Comparison of ENCODE assay signal across 16 cellular contexts in the genomic region with DNA sequence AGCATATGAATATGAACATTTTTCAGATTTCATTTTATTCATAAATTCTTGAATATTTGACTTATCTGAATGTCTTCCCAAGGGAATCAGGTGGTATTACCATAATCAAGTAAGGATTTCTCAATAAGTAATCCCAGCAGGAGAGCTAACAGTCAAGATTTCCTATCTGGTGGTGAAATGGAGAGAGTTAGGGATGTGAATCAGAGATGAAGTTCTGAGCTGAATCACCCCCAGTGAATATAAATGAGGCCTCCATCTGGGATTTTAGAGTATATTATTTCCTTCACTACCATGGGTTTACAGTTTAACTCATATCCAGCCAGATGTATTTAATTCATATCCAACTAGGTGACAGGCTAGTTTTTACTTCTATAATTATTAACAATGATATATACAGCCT.
DNase-seq lines count a peak whose midpoint lies in the region; ATAC-seq and TF ChIP-seq lines count a peak whose summit lies in the region.
"Had no signal": no experiment of that assay in that cellular context is flagged by ENCODE, and none has a peak within 500 bp of the region (broad histone marks: within the 10 kb centered on the region; RNA-seq: fewer than 3 reads in every experiment).

No MANE protein-coding gene starts in this region.

- H3K27ac ChIP-seq in neural cell (ENCODE audit: low read length) (peak overlapping the region; percentile 44), ascending aorta (no peak overlapping the region)
- H3K27ac ChIP-seq: pancreas had no signal

- DNase-seq in Daoy (ENCODE audit: low read depth) (peak; percentile 25), RKO (ENCODE audit: low spot score) (peak; percentile 48), epithelial cell of esophagus (ENCODE audit: low read depth) (peak; percentile 62), activated gamma-delta T cell (lab: John Stamatoyannopoulos, UW) (no peak), ascending aorta (ENCODE audit: low spot score in 2 of 2) (no peak), epidermal melanocyte (ENCODE audit: insufficient read length, low spot score) (no peak)
- DNase-seq: amniotic stem cell; NCI-H2107; pancreas; stimulated activated CD4-positive, alpha-beta T cell treated with anti-CD3 and anti-CD28 coated beads, Interleukin-4, amount 100 ng/mL, for 4 hours had no signal

- TF ChIP-seq RAD21 in neural cell (conservative IDR thresholded peaks at IDR 0.05), result no peak

- no peak overlapping the region for H3K4me3 ChIP-seq in epithelial cell of esophagus (ENCODE audit: low read length)
- no peak overlapping the region for H3K4me3 ChIP-seq in neural cell (ENCODE audit: low read length)
- no peak overlapping the region for H3K4me3 ChIP-seq in ascending aorta
- H3K4me3 ChIP-seq: pancreas had no signal

- H3F3A ChIP-seq in neural cell (ENCODE audit: insufficient read depth, low read length, poor library complexity, severe bottlenecking), result no peaks in the 10 kb centered on the region

- TF ChIP-seq CTCF in epithelial cell of esophagus (IDR thresholded peaks at IDR 0.05; ENCODE audit: insufficient read depth, low read depth, low read length, missing control alignments), result no peak
- no peak for TF ChIP-seq CTCF in neural cell (IDR thresholded peaks at IDR 0.05; ENCODE audit: poor library complexity, severe bottlenecking)
- no peak for TF ChIP-seq CTCF in ascending aorta (IDR thresholded peaks at IDR 0.05)

- H3K4me2 ChIP-seq in neural cell (ENCODE audit: low read length), result no peak overlapping the region

- no peak for ATAC-seq in HG03354 (IDR thresholded peaks at IDR 0.05; ENCODE audit: poor library complexity, severe bottlenecking, unreplicated experiment)
- ATAC-seq: activated T-helper 17 cell treated with anti-CD3 and anti-CD28 coated beads, Interleukin-2, amount 50 U/mL, for 72 hours; esophagus mucosa; left lobe of liver; pancreas; WTC11 had no signal

- intact Hi-C loops in ascending aorta (cut with DNase I), result no loop called here

- no peaks in the 10 kb centered on the region for H3K9me2 ChIP-seq in neural cell (ENCODE audit: insufficient read depth, low read length)

- no peaks in the 10 kb centered on the region for H4K20me1 ChIP-seq in neural cell (ENCODE audit: insufficient read depth)

- H3K27me3 ChIP-seq in neural cell (ENCODE audit: insufficient read depth, low read depth, low read length), result no peaks in the 10 kb centered on the region
- H3K27me3 ChIP-seq in ascending aorta, result no peaks in the 10 kb centered on the region
- H3K27me3 ChIP-seq: pancreas had no signal

- H2AFZ ChIP-seq in neural cell (ENCODE audit: low read depth, low read length), result no peak overlapping the region

- H3K9me3 ChIP-seq in neural cell (ENCODE audit: low read length) (no peaks in the 10 kb centered on the region), ascending aorta (no peaks in the 10 kb centered on the region)
- H3K9me3 ChIP-seq: pancreas had no signal

- H3K36me3 ChIP-seq in neural cell (ENCODE audit: insufficient read depth, low read length) (no peaks in the 10 kb centered on the region), ascending aorta (no peaks in the 10 kb centered on the region)
- H3K36me3 ChIP-seq: pancreas had no signal

- no peak for TF ChIP-seq EP300 in neural cell (conservative IDR thresholded peaks at IDR 0.05; ENCODE audit: poor library complexity, severe bottlenecking)

- H3K4me1 ChIP-seq in ascending aorta, result no peaks in the 10 kb centered on the region
- H3K4me1 ChIP-seq: pancreas had no signal

- no peak overlapping the region for H3K9ac ChIP-seq in neural cell (ENCODE audit: low read length)

- H3K79me2 ChIP-seq in neural cell (replicated peaks; ENCODE audit: insufficient read depth, low read length), result no peaks in the 10 kb centered on the region

TF ChIP-seq in neural cell, 6 proteins besides CTCF, POLR2A, EP300 and RAD21:
- TF ChIP-seq, protein P1, sequence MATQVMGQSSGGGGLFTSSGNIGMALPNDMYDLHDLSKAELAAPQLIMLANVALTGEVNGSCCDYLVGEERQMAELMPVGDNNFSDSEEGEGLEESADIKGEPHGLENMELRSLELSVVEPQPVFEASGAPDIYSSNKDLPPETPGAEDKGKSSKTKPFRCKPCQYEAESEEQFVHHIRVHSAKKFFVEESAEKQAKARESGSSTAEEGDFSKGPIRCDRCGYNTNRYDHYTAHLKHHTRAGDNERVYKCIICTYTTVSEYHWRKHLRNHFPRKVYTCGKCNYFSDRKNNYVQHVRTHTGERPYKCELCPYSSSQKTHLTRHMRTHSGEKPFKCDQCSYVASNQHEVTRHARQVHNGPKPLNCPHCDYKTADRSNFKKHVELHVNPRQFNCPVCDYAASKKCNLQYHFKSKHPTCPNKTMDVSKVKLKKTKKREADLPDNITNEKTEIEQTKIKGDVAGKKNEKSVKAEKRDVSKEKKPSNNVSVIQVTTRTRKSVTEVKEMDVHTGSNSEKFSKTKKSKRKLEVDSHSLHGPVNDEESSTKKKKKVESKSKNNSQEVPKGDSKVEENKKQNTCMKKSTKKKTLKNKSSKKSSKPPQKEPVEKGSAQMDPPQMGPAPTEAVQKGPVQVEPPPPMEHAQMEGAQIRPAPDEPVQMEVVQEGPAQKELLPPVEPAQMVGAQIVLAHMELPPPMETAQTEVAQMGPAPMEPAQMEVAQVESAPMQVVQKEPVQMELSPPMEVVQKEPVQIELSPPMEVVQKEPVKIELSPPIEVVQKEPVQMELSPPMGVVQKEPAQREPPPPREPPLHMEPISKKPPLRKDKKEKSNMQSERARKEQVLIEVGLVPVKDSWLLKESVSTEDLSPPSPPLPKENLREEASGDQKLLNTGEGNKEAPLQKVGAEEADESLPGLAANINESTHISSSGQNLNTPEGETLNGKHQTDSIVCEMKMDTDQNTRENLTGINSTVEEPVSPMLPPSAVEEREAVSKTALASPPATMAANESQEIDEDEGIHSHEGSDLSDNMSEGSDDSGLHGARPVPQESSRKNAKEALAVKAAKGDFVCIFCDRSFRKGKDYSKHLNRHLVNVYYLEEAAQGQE (IDR thresholded peaks at IDR 0.05; ENCODE audit: borderline replicate concordance), result peak; percentile 25
- no peak for TF ChIP-seq POLR2AphosphoS5 (IDR thresholded peaks at IDR 0.05)

Comparison
In these comparisons a context has a peak if more than half of its experiments do, and no peak if none do; other contexts are left out.
1. DNase-seq: peak in Daoy (single experiment), RKO (single experiment) and epithelial cell of esophagus (single experiment); none in activated gamma-delta T cell (single experiment), ascending aorta (0 of 2) and epidermal melanocyte (single experiment).